1 cellular context compared by ENCODE assay signal in genomic region chr1:24415910-24416665, GRCh38.
TF ChIP-seq lines count a peak whose summit lies in the region.

No MANE protein-coding gene starts in this region.

TF ChIP-seq in GM23338, 12 proteins besides CTCF, POLR2A, EP300 and RAD21 (continued from another document):
- TF ChIP-seq REST (IDR thresholded peaks at IDR 0.05; ENCODE audit: unreplicated experiment) = no peak
- no peak for TF ChIP-seq CREB1 (CRISPR knock-in tag; IDR thresholded peaks at IDR 0.05; ENCODE audit: low read depth)
- no peak for TF ChIP-seq EZH2phosphoT487 (IDR thresholded peaks at IDR 0.05; ENCODE audit: unreplicated experiment)
